ENCODE assay signal across 39 cellular contexts in genomic region chr1:156091610-156092009, GRCh38. TPM values are rescaled to one million over a fixed set of nuclear protein-coding genes. Genes with fewer than 3 reads are reported as not detected.
"Had no signal": no experiment of that assay in that cellular context is flagged by ENCODE, and none has a peak within 500 bp of the region (broad histone marks: within the 10 kb centered on the region; RNA-seq: fewer than 3 reads in every experiment).

No MANE protein-coding gene starts in this region.

- H3K9me3 Mint-ChIP-seq: activated CD4-positive, alpha-beta T cell treated with anti-CD3 and anti-CD28 coated beads, Interleukin-2, amount 10 ng/mL, durations not matched to agents 7 days and 5 days; activated CD8-positive, alpha-beta T cell treated with anti-CD3 and anti-CD28 coated beads for 36 hours; activated naive CD4-positive, alpha-beta T cell treated with anti-CD3 and anti-CD28 coated beads, Interleukin-2, amount 50 U/mL, for 24 hours; activated naive CD8-positive, alpha-beta T cell treated with anti-CD3 and anti-CD28 coated beads for 36 hours; activated naive CD8-positive, alpha-beta T cell treated with anti-CD3 and anti-CD28 coated beads, Interleukin-2, amount 50 U/mL, for 24 hours; activated T-cell treated with anti-CD3 and anti-CD28 coated beads, Interleukin-2, amount 50 U/mL, for 4 hours; activated T-helper 17 cell treated with anti-CD3 and anti-CD28 coated beads, Interleukin-2, amount 50 U/mL, for 72 hours; brain; dendritic cell treated with granulocyte-macrophage colony-stimulating factor and Interleukin-4, amounts not matched to agents 40 ng/mL and 50 ng/mL, for 4 days; endodermal cell; T-helper 2 cell treated with Interferon-gamma antibody and Interleukin-4, amounts not matched to agents 5 μg/mL and 100 μg/mL, for 36 hours; WTC11 had no signal

- H3K27me3 Mint-ChIP-seq: brain had no signal

- H3K4me1 ChIP-seq: colonic mucosa had no signal

- H3K36me3 ChIP-seq: adrenal gland, ascending aorta, breast epithelium, colonic mucosa, esophagus squamous epithelium, heart right ventricle had no signal

- H3K9me3 ChIP-seq: adrenal gland, ascending aorta, breast epithelium, colonic mucosa, esophagus squamous epithelium, gastroesophageal sphincter, heart right ventricle had no signal

- DNase-seq: activated CD4-positive, alpha-beta T cell treated with anti-CD3 and anti-CD28 coated beads for 1 hour; activated CD4-positive, alpha-beta T cell treated with anti-CD3 and anti-CD28 coated beads for 4 hours; activated CD4-positive, alpha-beta T cell treated with anti-CD3 and anti-CD28 coated beads, Interleukin-2, amount 10 ng/mL, durations not matched to agents 7 days and 5 days; activated CD4-positive, alpha-beta T cell treated with anti-CD3 and anti-CD28 coated beads, Interleukin-2, amount 50 U/mL, for 4 hours; activated CD8-positive, alpha-beta memory T cell treated with anti-CD3 and anti-CD28 coated beads for 24 hours; activated CD8-positive, alpha-beta T cell treated with anti-CD3 and anti-CD28 coated beads for 36 hours; activated effector memory CD4-positive, alpha-beta T cell treated with Interleukin-2 at 50 U/mL for 16 hours; activated gamma-delta T cell treated with Interleukin-2 at 50 U/mL for 16 hours; activated naive CD4-positive, alpha-beta T cell treated with Interleukin-2 at 50 U/mL for 16 hours; activated naive CD8-positive, alpha-beta T cell treated with anti-CD3 and anti-CD28 coated beads for 36 hours; activated naive CD8-positive, alpha-beta T cell treated with anti-CD3 and anti-CD28 coated beads, Interleukin-2, amount 50 U/mL, for 24 hours; activated T-cell treated with anti-CD3 and anti-CD28 coated beads, Interleukin-2, amount 50 U/mL, for 4 hours; adrenal gland; central memory CD4-positive, alpha-beta T cell; cerebellar nuclear complex; colonic mucosa; dorsolateral prefrontal cortex; effector memory CD4-positive, alpha-beta T cell; endodermal cell; esophagus squamous epithelium; foreskin melanocyte; heart right ventricle; T-helper 1 cell; T-helper 17 cell; T1000 had no signal

- H3K36me3 Mint-ChIP-seq: activated naive CD4-positive, alpha-beta T cell treated with anti-CD3 and anti-CD28 coated beads, Interleukin-2, amount 50 U/mL, for 24 hours; activated naive CD8-positive, alpha-beta T cell treated with anti-CD3 and anti-CD28 coated beads for 36 hours had no signal

- H3K27me3 ChIP-seq: adrenal gland, ascending aorta, breast epithelium, cardiac muscle cell, colonic mucosa, dorsolateral prefrontal cortex, esophagus squamous epithelium, gastroesophageal sphincter, heart right ventricle had no signal

- H3K4me3 ChIP-seq: adrenal gland, ascending aorta, breast epithelium, cardiac muscle cell, colonic mucosa, dorsolateral prefrontal cortex, esophagus squamous epithelium, gastroesophageal sphincter, heart right ventricle had no signal

- H3K4me3 Mint-ChIP-seq: activated CD4-positive, alpha-beta T cell treated with anti-CD3 and anti-CD28 coated beads, Interleukin-2, amount 10 ng/mL, durations not matched to agents 7 days and 5 days; activated CD8-positive, alpha-beta T cell treated with anti-CD3 and anti-CD28 coated beads for 36 hours; activated naive CD4-positive, alpha-beta T cell treated with anti-CD3 and anti-CD28 coated beads, Interleukin-2, amount 50 U/mL, for 24 hours; activated naive CD8-positive, alpha-beta T cell treated with anti-CD3 and anti-CD28 coated beads for 36 hours; activated naive CD8-positive, alpha-beta T cell treated with anti-CD3 and anti-CD28 coated beads, Interleukin-2, amount 50 U/mL, for 24 hours; activated T-cell treated with anti-CD3 and anti-CD28 coated beads, Interleukin-2, amount 50 U/mL, for 4 hours; activated T-helper 17 cell treated with anti-CD3 and anti-CD28 coated beads, Interleukin-2, amount 50 U/mL, for 72 hours; brain; endodermal cell; T-helper 2 cell treated with Interferon-gamma antibody and Interleukin-4, amounts not matched to agents 5 μg/mL and 100 μg/mL, for 36 hours; WTC11 had no signal

- H3K27ac Mint-ChIP-seq: activated CD4-positive, alpha-beta T cell treated with anti-CD3 and anti-CD28 coated beads, Interleukin-2, amount 10 ng/mL, durations not matched to agents 7 days and 5 days; activated CD8-positive, alpha-beta T cell treated with anti-CD3 and anti-CD28 coated beads for 36 hours; activated naive CD4-positive, alpha-beta T cell treated with anti-CD3 and anti-CD28 coated beads, Interleukin-2, amount 50 U/mL, for 24 hours; activated naive CD8-positive, alpha-beta T cell treated with anti-CD3 and anti-CD28 coated beads for 36 hours; activated naive CD8-positive, alpha-beta T cell treated with anti-CD3 and anti-CD28 coated beads, Interleukin-2, amount 50 U/mL, for 24 hours; activated T-helper 17 cell treated with anti-CD3 and anti-CD28 coated beads, Interleukin-2, amount 50 U/mL, for 72 hours; T-helper 17 cell; T-helper 2 cell treated with Interferon-gamma antibody and Interleukin-4, amounts not matched to agents 5 μg/mL and 100 μg/mL, for 36 hours; WTC11 had no signal

- H3K27ac ChIP-seq: adrenal gland, ascending aorta, cardiac muscle cell, colonic mucosa, esophagus squamous epithelium, VCaP had no signal

RNA-seq across cellular contexts. Expression of gene MEX3A, which starts 9.3 kb away (rescaled TPM):
- total RNA-seq: T-helper 17 cell had no signal

RNA-seq across cellular contexts. Expression of gene RAB25, which starts 30.6 kb away (rescaled TPM):
- total RNA-seq: ascending aorta, fibroblast of lung, fibroblast of villous mesenchyme, glomerular endothelial cell had no signal
- polyA plus RNA-seq: fibroblast of lung had no signal
